Comparison of ENCODE assay signal across 16 cellular contexts in the genomic region with DNA sequence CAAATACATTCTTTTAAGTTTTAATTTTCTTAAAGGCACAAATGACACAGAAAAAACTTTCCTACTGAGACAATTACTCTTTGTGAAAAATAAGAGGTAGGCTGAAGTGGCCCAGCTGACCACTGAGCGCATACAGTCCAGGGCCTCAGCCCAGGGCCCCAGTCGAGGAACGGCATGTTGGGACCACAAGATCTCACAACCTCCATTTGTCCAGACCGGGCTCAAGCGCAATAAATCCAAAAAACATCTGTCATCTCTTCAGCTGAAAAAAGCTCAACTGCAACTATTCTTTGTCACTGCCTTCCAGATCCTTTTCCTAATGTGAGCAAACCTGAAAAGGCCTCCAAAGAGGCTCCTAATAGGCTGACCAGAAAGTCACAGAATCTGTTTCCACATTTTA.
"Had no signal": no experiment of that assay in that cellular context is flagged by ENCODE, and none has a peak within 500 bp of the region (broad histone marks: within the 10 kb centered on the region; RNA-seq: fewer than 3 reads in every experiment).

No MANE protein-coding gene starts in this region.

- H3K4me3 Mint-ChIP-seq: activated CD8-positive, alpha-beta T cell treated with anti-CD3 and anti-CD28 coated beads, Interleukin-2, amount 10 ng/mL, durations not matched to agents 7 days and 5 days; activated naive CD8-positive, alpha-beta T cell treated with anti-CD3 and anti-CD28 coated beads, Interleukin-2, amount 10 ng/mL, durations not matched to agents 7 days and 5 days; memory B cell; stimulated activated effector memory CD8-positive, alpha-beta T cell treated with anti-CD3 and anti-CD28 coated beads, Interleukin-12 subunit alpha, Interleukin-12 subunit beta, amount 100 ng/mL, for 72 hours had no signal

- H3K27me3 Mint-ChIP-seq: activated naive CD8-positive, alpha-beta T cell treated with anti-CD3 and anti-CD28 coated beads, Interleukin-2, amount 10 ng/mL, durations not matched to agents 7 days and 5 days; memory B cell had no signal

- H3K9me3 ChIP-seq: breast epithelium, gastroesophageal sphincter, left ventricle myocardium inferior, pancreas had no signal

- H3K27ac ChIP-seq: breast epithelium, gastroesophageal sphincter, left ventricle myocardium inferior, pancreas had no signal

- DNase-seq: activated CD4-positive, alpha-beta T cell treated with anti-CD3 and anti-CD28 coated beads for 4 hours; activated CD8-positive, alpha-beta memory T cell treated with anti-CD3 and anti-CD28 coated beads, Interleukin-2, amount 50 U/mL, for 48 hours; activated CD8-positive, alpha-beta T cell treated with anti-CD3 and anti-CD28 coated beads, Interleukin-2, amount 10 ng/mL, durations not matched to agents 7 days and 5 days; activated naive CD8-positive, alpha-beta T cell treated with anti-CD3 and anti-CD28 coated beads, Interleukin-2, amount 10 ng/mL, durations not matched to agents 7 days and 5 days; aorta; dorsolateral prefrontal cortex; kidney; left ventricle myocardium inferior; pancreas; T1000 had no signal

- H3K27me3 ChIP-seq: breast epithelium, dorsolateral prefrontal cortex, gastroesophageal sphincter, pancreas, tibial nerve had no signal

- H3K9me3 Mint-ChIP-seq: stimulated activated effector memory CD8-positive, alpha-beta T cell treated with anti-CD3 and anti-CD28 coated beads, Interleukin-12 subunit alpha, Interleukin-12 subunit beta, amount 100 ng/mL, for 72 hours had no signal

- H3K36me3 ChIP-seq: breast epithelium, gastroesophageal sphincter, left ventricle myocardium inferior, pancreas, tibial nerve had no signal

- H3K27ac Mint-ChIP-seq: activated CD8-positive, alpha-beta T cell treated with anti-CD3 and anti-CD28 coated beads, Interleukin-2, amount 10 ng/mL, durations not matched to agents 7 days and 5 days; memory B cell; stimulated activated effector memory CD8-positive, alpha-beta T cell treated with anti-CD3 and anti-CD28 coated beads, Interleukin-12 subunit alpha, Interleukin-12 subunit beta, amount 100 ng/mL, for 72 hours had no signal

- H3K36me3 Mint-ChIP-seq: stimulated activated effector memory CD8-positive, alpha-beta T cell treated with anti-CD3 and anti-CD28 coated beads, Interleukin-12 subunit alpha, Interleukin-12 subunit beta, amount 100 ng/mL, for 72 hours had no signal

- H3K4me3 ChIP-seq: breast epithelium, dorsolateral prefrontal cortex, gastroesophageal sphincter, left ventricle myocardium inferior, pancreas, smooth muscle cell, tibial nerve had no signal

- H3K4me1 ChIP-seq: breast epithelium had no signal

- ATAC-seq: activated CD8-positive, alpha-beta T cell treated with anti-CD3 and anti-CD28 coated beads, Interleukin-2, amount 10 ng/mL, durations not matched to agents 7 days and 5 days; gastroesophageal sphincter; pancreas; stimulated activated effector memory CD8-positive, alpha-beta T cell treated with anti-CD3 and anti-CD28 coated beads, Interleukin-12 subunit alpha, Interleukin-12 subunit beta, amount 100 ng/mL, for 72 hours had no signal
